Comparison of ENCODE assay signal across 37 cellular contexts in the genomic region with DNA sequence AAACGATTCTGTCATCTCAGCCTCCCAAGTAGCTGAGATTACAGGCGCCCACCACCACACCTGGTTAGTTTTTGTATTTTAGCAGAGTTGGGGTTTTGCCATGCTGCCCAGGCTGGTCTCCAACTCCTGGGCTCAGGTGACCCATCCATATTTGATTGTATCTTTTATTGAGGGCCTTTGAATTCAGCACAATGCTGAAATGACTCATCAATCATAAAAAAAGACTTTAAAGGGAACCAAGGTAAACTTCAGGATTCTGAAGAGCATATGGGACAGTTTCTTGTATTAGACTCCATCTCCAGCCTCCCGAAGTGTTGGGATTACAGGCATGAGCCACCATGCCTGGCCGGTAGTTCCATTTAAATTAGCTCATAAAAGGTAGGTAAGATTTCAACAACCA.
"Had no signal": no experiment of that assay in that cellular context is flagged by ENCODE, and none has a peak within 500 bp of the region (broad histone marks: within the 10 kb centered on the region; RNA-seq: fewer than 3 reads in every experiment).

No MANE protein-coding gene starts in this region.

- H3K27ac Mint-ChIP-seq: activated naive CD4-positive, alpha-beta T cell treated with anti-CD3 and anti-CD28 coated beads for 36 hours; activated naive CD4-positive, alpha-beta T cell treated with anti-CD3 and anti-CD28 coated beads, Interleukin-2, amount 10 ng/mL, durations not matched to agents 7 days and 5 days; activated naive CD4-positive, alpha-beta T cell treated with anti-CD3 and anti-CD28 coated beads, Interleukin-2, amount 50 U/mL, for 24 hours; activated naive CD4-positive, alpha-beta T cell treated with anti-CD3 and anti-CD28 coated beads, Interleukin-2, amount 50 U/mL, for 72 hours; activated naive CD8-positive, alpha-beta T cell; activated naive CD8-positive, alpha-beta T cell treated with anti-CD3 and anti-CD28 coated beads for 36 hours; activated naive CD8-positive, alpha-beta T cell treated with anti-CD3 and anti-CD28 coated beads, Interleukin-2, amount 10 ng/mL, durations not matched to agents 7 days and 5 days; activated naive CD8-positive, alpha-beta T cell treated with anti-CD3 and anti-CD28 coated beads, Interleukin-2, amount 50 U/mL, for 24 hours; activated T-cell treated with anti-CD3 and anti-CD28 coated beads, Interleukin-2, amount 50 U/mL, for 24 hours; activated T-cell treated with anti-CD3 and anti-CD28 coated beads, Interleukin-2, amount 50 U/mL, for 72 hours; activated T-helper 1 cell treated with anti-CD3 and anti-CD28 coated beads, Interleukin-12 subunit alpha, Interleukin-12 subunit beta, Interleukin-2, Interleukin-4 antibody, amounts not matched to agents 30 ng/mL and 10 ng/mL and 1 ng/mL, durations not matched to agents 14 hours and 24 hours and 36 hours; activated T-helper 17 cell treated with anti-CD3 and anti-CD28 coated beads, Interleukin-2, amount 50 U/mL, for 72 hours; activated T-helper 2 cell treated with anti-CD3 and anti-CD28 coated beads, Interferon-gamma antibody, Interleukin-2, Interleukin-4, amounts not matched to agents 10 μg/mL and 5 μg/mL and 100 μg/mL, durations not matched to agents 14 hours and 24 hours and 36 hours; brain had no signal

- H3K27ac ChIP-seq: adrenal gland, ascending aorta, body of pancreas, brain microvascular endothelial cell, breast epithelium, cardiac muscle cell had no signal

- H3K27me3 ChIP-seq: ascending aorta, body of pancreas, brain microvascular endothelial cell, breast epithelium had no signal

- DNase-seq: activated effector memory CD4-positive, alpha-beta T cell treated with anti-CD3 and anti-CD28 coated beads, Interleukin-2, amount 50 U/mL, for 16 hours; activated effector memory CD4-positive, alpha-beta T cell treated with Interleukin-2 at 50 U/mL for 16 hours; activated gamma-delta T cell; activated gamma-delta T cell treated with Interleukin-2 at 50 U/mL for 16 hours; activated naive CD4-positive, alpha-beta T cell; activated naive CD4-positive, alpha-beta T cell treated with anti-CD3 and anti-CD28 coated beads for 36 hours; activated naive CD4-positive, alpha-beta T cell treated with anti-CD3 and anti-CD28 coated beads, Interleukin-2, amount 10 ng/mL, durations not matched to agents 7 days and 5 days; activated naive CD4-positive, alpha-beta T cell treated with anti-CD3 and anti-CD28 coated beads, Interleukin-2, amount 50 U/mL, for 16 hours; activated naive CD4-positive, alpha-beta T cell treated with Interleukin-2 at 50 U/mL for 16 hours; activated naive CD8-positive, alpha-beta T cell treated with anti-CD3 and anti-CD28 coated beads for 36 hours; activated naive CD8-positive, alpha-beta T cell treated with anti-CD3 and anti-CD28 coated beads, Interleukin-2, amount 10 ng/mL, durations not matched to agents 7 days and 5 days; activated naive CD8-positive, alpha-beta T cell treated with anti-CD3 and anti-CD28 coated beads, Interleukin-2, amount 50 U/mL, for 24 hours; activated T-cell treated with anti-CD3 and anti-CD28 coated beads, Interleukin-2, amount 50 U/mL, for 24 hours; activated T-cell treated with anti-CD3 and anti-CD28 coated beads, Interleukin-2, amount 50 U/mL, for 4 hours; activated T-cell treated with anti-CD3 and anti-CD28 coated beads, Interleukin-2, amount 50 U/mL, for 48 hours; activated T-cell treated with anti-CD3 and anti-CD28 coated beads, Interleukin-2, amount 50 U/mL, for 72 hours; adrenal gland; amniotic stem cell; amygdala; anterior cingulate cortex; aorta; body of pancreas; brain microvascular endothelial cell; caudate nucleus; central memory CD4-positive, alpha-beta T cell; cerebellar nuclear complex had no signal

- ATAC-seq: activated naive CD4-positive, alpha-beta T cell treated with anti-CD3 and anti-CD28 coated beads, Interleukin-2, amount 50 U/mL, for 72 hours; activated naive CD8-positive, alpha-beta T cell treated with anti-CD3 and anti-CD28 coated beads, Interleukin-2, amount 50 U/mL, for 24 hours; activated T-cell treated with anti-CD3 and anti-CD28 coated beads, Interleukin-2, amount 50 U/mL, for 4 hours; activated T-cell treated with anti-CD3 and anti-CD28 coated beads, Interleukin-2, amount 50 U/mL, for 72 hours; activated T-helper 17 cell treated with anti-CD3 and anti-CD28 coated beads, Interleukin-2, amount 50 U/mL, for 72 hours; body of pancreas had no signal

- H3K36me3 Mint-ChIP-seq: activated naive CD4-positive, alpha-beta T cell treated with anti-CD3 and anti-CD28 coated beads, Interleukin-2, amount 10 ng/mL, durations not matched to agents 7 days and 5 days; activated naive CD4-positive, alpha-beta T cell treated with anti-CD3 and anti-CD28 coated beads, Interleukin-2, amount 50 U/mL, for 24 hours; activated naive CD8-positive, alpha-beta T cell; activated naive CD8-positive, alpha-beta T cell treated with anti-CD3 and anti-CD28 coated beads for 36 hours; activated naive CD8-positive, alpha-beta T cell treated with anti-CD3 and anti-CD28 coated beads, Interleukin-2, amount 10 ng/mL, durations not matched to agents 7 days and 5 days; brain had no signal

- H3K4me3 Mint-ChIP-seq: activated naive CD4-positive, alpha-beta T cell treated with anti-CD3 and anti-CD28 coated beads for 36 hours; activated naive CD4-positive, alpha-beta T cell treated with anti-CD3 and anti-CD28 coated beads, Interleukin-2, amount 10 ng/mL, durations not matched to agents 7 days and 5 days; activated naive CD4-positive, alpha-beta T cell treated with anti-CD3 and anti-CD28 coated beads, Interleukin-2, amount 50 U/mL, for 24 hours; activated naive CD8-positive, alpha-beta T cell; activated naive CD8-positive, alpha-beta T cell treated with anti-CD3 and anti-CD28 coated beads for 36 hours; activated naive CD8-positive, alpha-beta T cell treated with anti-CD3 and anti-CD28 coated beads, Interleukin-2, amount 10 ng/mL, durations not matched to agents 7 days and 5 days; activated naive CD8-positive, alpha-beta T cell treated with anti-CD3 and anti-CD28 coated beads, Interleukin-2, amount 50 U/mL, for 24 hours; activated T-cell treated with anti-CD3 and anti-CD28 coated beads, Interleukin-2, amount 50 U/mL, for 24 hours; activated T-cell treated with anti-CD3 and anti-CD28 coated beads, Interleukin-2, amount 50 U/mL, for 4 hours; activated T-cell treated with anti-CD3 and anti-CD28 coated beads, Interleukin-2, amount 50 U/mL, for 72 hours; activated T-helper 1 cell treated with anti-CD3 and anti-CD28 coated beads, Interleukin-12 subunit alpha, Interleukin-12 subunit beta, Interleukin-2, Interleukin-4 antibody, amounts not matched to agents 30 ng/mL and 10 ng/mL and 1 ng/mL, durations not matched to agents 14 hours and 24 hours and 36 hours; activated T-helper 17 cell treated with anti-CD3 and anti-CD28 coated beads, Interleukin-2, amount 50 U/mL, for 72 hours; brain; central memory CD8-positive, alpha-beta T cell had no signal

- H3K4me1 ChIP-seq: adrenal gland, ascending aorta, body of pancreas, breast epithelium had no signal

- H3K36me3 ChIP-seq: adrenal gland, ascending aorta, brain microvascular endothelial cell, breast epithelium, cardiac muscle cell had no signal

- H3K4me3 ChIP-seq: adrenal gland, ascending aorta, body of pancreas, breast epithelium, cardiac muscle cell had no signal

- H3K9me3 ChIP-seq: adrenal gland, ascending aorta, breast epithelium had no signal

- H3K9me3 Mint-ChIP-seq: activated naive CD4-positive, alpha-beta T cell treated with anti-CD3 and anti-CD28 coated beads for 36 hours; activated naive CD4-positive, alpha-beta T cell treated with anti-CD3 and anti-CD28 coated beads, Interleukin-2, amount 10 ng/mL, durations not matched to agents 7 days and 5 days; activated naive CD4-positive, alpha-beta T cell treated with anti-CD3 and anti-CD28 coated beads, Interleukin-2, amount 50 U/mL, for 24 hours; activated naive CD8-positive, alpha-beta T cell treated with anti-CD3 and anti-CD28 coated beads for 36 hours; activated naive CD8-positive, alpha-beta T cell treated with anti-CD3 and anti-CD28 coated beads, Interleukin-2, amount 50 U/mL, for 24 hours; activated T-cell treated with anti-CD3 and anti-CD28 coated beads, Interleukin-2, amount 50 U/mL, for 24 hours; activated T-helper 1 cell treated with anti-CD3 and anti-CD28 coated beads, Interleukin-12 subunit alpha, Interleukin-12 subunit beta, Interleukin-2, Interleukin-4 antibody, amounts not matched to agents 30 ng/mL and 10 ng/mL and 1 ng/mL, durations not matched to agents 14 hours and 24 hours and 36 hours; activated T-helper 17 cell treated with anti-CD3 and anti-CD28 coated beads, Interleukin-2, amount 50 U/mL, for 72 hours; activated T-helper 2 cell treated with anti-CD3 and anti-CD28 coated beads, Interferon-gamma antibody, Interleukin-2, Interleukin-4, amounts not matched to agents 10 μg/mL and 5 μg/mL and 100 μg/mL, durations not matched to agents 14 hours and 24 hours and 36 hours; central memory CD8-positive, alpha-beta T cell had no signal

- H3K4me1 Mint-ChIP-seq: activated naive CD4-positive, alpha-beta T cell treated with anti-CD3 and anti-CD28 coated beads, Interleukin-2, amount 10 ng/mL, durations not matched to agents 7 days and 5 days; activated naive CD8-positive, alpha-beta T cell treated with anti-CD3 and anti-CD28 coated beads, Interleukin-2, amount 10 ng/mL, durations not matched to agents 7 days and 5 days; brain; central memory CD8-positive, alpha-beta T cell had no signal
